In genomic region chr2:20667151-20667530, GRCh38 we compare ENCODE assay signal across 8 cellular contexts. TPM values are rescaled to one million over a fixed set of nuclear protein-coding genes. Genes with fewer than 3 reads are reported as not detected.
DNase-seq lines count a peak whose midpoint lies in the region; ATAC-seq and TF ChIP-seq lines count a peak whose summit lies in the region.

No MANE protein-coding gene starts in this region.

- peak; percentile 34 for DNase-seq in stimulated activated CD4-positive, alpha-beta T cell treated with anti-CD3 and anti-CD28 coated beads, Interleukin-15, amount 100 ng/mL, for 24 hours
- DNase-seq in stimulated activated CD4-positive, alpha-beta T cell treated with anti-CD3 and anti-CD28 coated beads, Interleukin-4, amount 100 ng/mL, for 24 hours, result no peak
- DNase-seq in astrocyte of the hippocampus (ENCODE audit: low read depth, low spot score), result peak; percentile 43
- DNase-seq in right lobe of liver, result no peak
- no peak for DNase-seq in aorta
- DNase-seq in OCI-M1 (lab: John Stamatoyannopoulos, UW), result no peak

- peaks cover 0 to 1% (median 0%) of the 10 kb centered on the region in 4 donors for H3K36me3 ChIP-seq in right lobe of liver
- peaks cover 0 to 2% of the 10 kb centered on the region in 2 donors for H3K36me3 ChIP-seq in aorta (ENCODE audit: control insufficient read depth in 1 of 2, insufficient read depth in 2 of 2, low read length in 1 of 2)

- H3K4me1 ChIP-seq in right lobe of liver (peaks cover 0 to 11% (median 3%) of the 10 kb centered on the region in 4 donors), aorta (ENCODE audit: control insufficient read depth in 1 of 2, insufficient read depth in 2 of 2, low read length in 2 of 2) (no peaks in the 10 kb centered on the region)

- TF ChIP-seq POLR2A in right lobe of liver (IDR thresholded peaks at IDR 0.05), result no peak

- ATAC-seq in right lobe of liver (peak; percentile 2 to 22 (median 8)), aorta (ENCODE audit: low FRiP score) (no peak), HG02571 (IDR thresholded peaks at IDR 0.05; ENCODE audit: unreplicated experiment) (no peak), GM21367 (IDR thresholded peaks at IDR 0.05; ENCODE audit: unreplicated experiment) (no peak)

- H3K27ac ChIP-seq in right lobe of liver (peak overlapping the region in 2 of 3 donors; percentile 62 to 77), aorta (ENCODE audit: low read depth in 1 of 2, low read length in 2 of 2) (peak overlapping the region in 1 of 2 donors; percentile 19)

- intact Hi-C loops in right lobe of liver (cut with DNase I), result loop anchor here (10.0 kb wide), 2 partner anchors 88 to 298 kb away; no protein-coding TSS in a partner anchor
- intact Hi-C loops in aorta (cut with DNase I), result loop anchor here in 1 of 2 donors (2.0 kb wide), 1 partner anchor 296 kb away; no protein-coding TSS in a partner anchor

- H3K9me3 ChIP-seq in right lobe of liver (no peaks in the 10 kb centered on the region), aorta (ENCODE audit: control insufficient read depth, low read length) (no peaks in the 10 kb centered on the region)

- H3K27me3 ChIP-seq in right lobe of liver (no peaks in the 10 kb centered on the region), aorta (ENCODE audit: control insufficient read depth in 1 of 2, insufficient read depth in 2 of 2, low read length in 1 of 2) (no peaks in the 10 kb centered on the region)

- H3K4me3 ChIP-seq in right lobe of liver (peak overlapping the region; percentile 53 to 61 (median 59)), aorta (ENCODE audit: low read length in 2 of 2) (peak overlapping the region; percentile 33 to 74)

- WGBS in right lobe of liver (ENCODE audit: insufficient coverage, low coverage, low lambda C conversion rate, missing lambda C conversion rate), result no CpG with 5 or more reads among the region's 62 CpGs
- 0% methylated on average over 5 to 62 of the region's 62 CpGs for WGBS in aorta, 2 donors

- TF ChIP-seq CTCF in right lobe of liver (IDR thresholded peaks at IDR 0.05), result peak in 1 of 4 donors; percentile 27

RNA-seq across cellular contexts. Expression of gene GDF7, which starts 0.2 kb away (rescaled TPM):
- total RNA-seq in right lobe of liver (1 to 10 TPM in 5 of 6 experiments, under 1 TPM in 1; 0.95 to 5.0 (median 2.9) TPM), aorta (10 to 100 TPM; 15.9 to 16.4 TPM)
- polyA plus RNA-seq in aorta, result 10 to 100 TPM in 1 of 2 donors, 1 to 10 TPM in 1; 4.1 to 15.6 TPM

RNA-seq across cellular contexts. Expression of gene HS1BP3, which starts 16.2 kb away (rescaled TPM):
- 10 to 100 TPM; 17.5 to 34.7 (median 20.2) TPM for total RNA-seq in right lobe of liver
- total RNA-seq in aorta, result 10 to 100 TPM; 34.8 to 42.3 TPM
- polyA plus RNA-seq in aorta, result 10 to 100 TPM; 27.5 to 33.6 TPM

Comparison
In these comparisons a context has a peak if more than half of its experiments do, and no peak if none do; other contexts are left out.
1. DNase-seq: peak in stimulated activated CD4-positive, alpha-beta T cell treated with anti-CD3 and anti-CD28 coated beads, Interleukin-15, amount 100 ng/mL, for 24 hours (single experiment) and astrocyte of the hippocampus (single experiment); none in stimulated activated CD4-positive, alpha-beta T cell treated with anti-CD3 and anti-CD28 coated beads, Interleukin-4, amount 100 ng/mL, for 24 hours (single experiment), right lobe of liver (0 of 3), aorta (0 of 2) and OCI-M1 (single experiment).
2. ATAC-seq: peak in right lobe of liver (4 of 4); none in aorta (single experiment), HG02571 (single experiment) and GM21367 (single experiment).